In the genomic region with DNA sequence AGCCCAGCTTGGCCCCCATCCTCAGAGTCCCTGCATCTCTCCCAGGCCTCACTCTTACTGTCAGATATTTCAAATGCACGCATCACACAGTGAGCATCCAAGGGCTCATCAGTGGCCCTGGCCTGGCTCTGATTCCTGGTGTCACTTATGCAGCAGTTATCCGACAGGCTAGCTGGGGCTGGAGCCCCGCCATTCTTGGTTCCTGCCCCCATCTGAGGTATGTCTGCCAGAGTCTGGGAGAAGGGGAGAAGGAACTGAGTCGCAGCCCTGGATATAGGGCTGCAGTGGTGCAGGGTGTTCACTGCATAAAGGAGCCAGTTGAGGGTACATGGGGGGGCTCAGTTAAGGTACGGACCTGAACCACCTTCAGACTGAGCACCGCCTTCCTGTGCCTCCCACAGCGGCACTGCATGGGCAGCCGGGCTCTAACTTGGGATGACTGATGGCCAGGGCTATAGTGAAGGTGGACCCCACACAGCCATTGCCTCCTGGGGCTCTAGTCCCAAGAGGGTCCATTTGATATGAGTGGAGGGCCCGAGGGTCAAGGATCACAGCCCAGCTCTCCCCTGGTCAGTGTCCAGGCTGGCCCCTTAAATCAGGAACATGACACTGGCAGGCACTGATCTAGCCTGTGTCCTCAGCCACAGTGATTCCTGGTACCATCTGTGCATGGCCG, we compare ENCODE assay signal across 19 cellular contexts. TPM values are rescaled to one million over a fixed set of nuclear protein-coding genes. Genes with fewer than 3 reads are reported as not detected.
A peak's percentile ranks its signal among the peaks of the same experiment; 100 is the strongest.
DNase-seq lines count a peak whose midpoint lies in the region; ATAC-seq and TF ChIP-seq lines count a peak whose summit lies in the region.
"Had no signal": no experiment of that assay in that cellular context is flagged by ENCODE, and none has a peak within 500 bp of the region (broad histone marks: within the 10 kb centered on the region; RNA-seq: fewer than 3 reads in every experiment).

No MANE protein-coding gene starts in this region.

- DNase-seq in cardiac septum (ENCODE audit: low spot score) (peak; percentile 68), left ventricle myocardium inferior (no peak), H9 (peak; percentile 23), sigmoid colon (peak; percentile 63), GM19240 (ENCODE audit: insufficient read length, low spot score) (no peak)
- no peak for DNase-seq in effector CD8-positive, alpha-beta T cell (lab: John Stamatoyannopoulos, UW)
- DNase-seq: Karpas-422, NCI-H1694 treated with DMSO at 0.1 percent for 48 hours, NCI-H2081 treated with DMSO at 0.1 percent for 48 hours, NCI-H2171 treated with DMSO at 0.1 percent for 48 hours, NCI-H446, NCI-H526 treated with DMSO at 0.1 percent for 48 hours, SHP77 had no signal

- no peak overlapping the region for H3K23ac ChIP-seq in H9 (ENCODE audit: insufficient read length, low read depth, low read length)

- no peak overlapping the region for H2BK20ac ChIP-seq in H9 (ENCODE audit: low read depth, low read length, poor library complexity, severe bottlenecking)

- no peak overlapping the region for H3T11ph ChIP-seq in H9 (ENCODE audit: low read length)

- peaks cover 39% of the 10 kb centered on the region for H3K4me1 ChIP-seq in left ventricle myocardium inferior
- H3K4me1 ChIP-seq in H9 (ENCODE audit: insufficient read depth, low read length) = peaks cover 3% of the 10 kb centered on the region; the same call in 1 of the 2 replicates
- peaks cover 0 to 24% (median 23%) of the 10 kb centered on the region in 4 donors for H3K4me1 ChIP-seq in sigmoid colon

- H3K4me2 ChIP-seq in H9 (ENCODE audit: insufficient read depth, insufficient read length, low read length) = no peak overlapping the region

- H4K20me1 ChIP-seq in H9 (ENCODE audit: control insufficient read depth, insufficient read depth, insufficient read length) = no peaks in the 10 kb centered on the region

- no peak overlapping the region for H4K8ac ChIP-seq in H9 (replicated peaks; ENCODE audit: insufficient read length, low read depth, low read length)

- H4K91ac ChIP-seq in H9 (ENCODE audit: insufficient read length, low read depth, low read length) = no peak overlapping the region

- H3K23me2 ChIP-seq in H9 (ENCODE audit: insufficient read length, low read depth, low read length, poor library complexity, severe bottlenecking) = peaks cover 21% of the 10 kb centered on the region

- H2BK120ac ChIP-seq in H9 (ENCODE audit: low read depth, low read length, poor library complexity, severe bottlenecking) = no peak overlapping the region

- H3K18ac ChIP-seq in H9 (ENCODE audit: insufficient read length, low read depth, low read length) = no peak overlapping the region

- H3K9ac ChIP-seq in H9 (ENCODE audit: extremely low read depth, insufficient read length, low read length) = no peak overlapping the region

- H3K4me3 Mint-ChIP-seq in H9 (0 out of 5 replicates have a peak overlapping the region, but pooled peaks of 1 of the 2 experiments have one; percentile 32), nephron (peak overlapping the region; percentile 19 to 70 (median 67))

- H3K27me3 ChIP-seq in left ventricle myocardium inferior (ENCODE audit: low read depth) = no peaks in the 10 kb centered on the region
- H3K27me3 ChIP-seq in H9 (ENCODE audit: insufficient read depth, low read length) = peaks cover 8% of the 10 kb centered on the region; the same call in 1 of the 2 replicates
- peaks cover 0 to 11% (median 0%) of the 10 kb centered on the region in 3 donors for H3K27me3 ChIP-seq in sigmoid colon

- intact Hi-C loops in cardiac septum (cut with DNase I) = loop anchor here (5.0 kb wide), 5 partner anchors 54 to 146 kb away; no protein-coding TSS in a partner anchor
- intact Hi-C loops in left ventricle myocardium inferior (cut with micrococcal nuclease) = loop anchor here (10.0 kb wide), 1 partner anchor 143 kb away; no protein-coding TSS in a partner anchor
- intact Hi-C loops in sigmoid colon (cut with DNase I) = loop anchor here (2.0 kb wide), 4 partner anchors 21 to 145 kb away; partner anchors contain the start of genes MED9 and PEMT

- H3K27ac Mint-ChIP-seq in H9 = no peak overlapping the region
- H3K27ac Mint-ChIP-seq in nephron = no peak overlapping the region
- H3K27ac Mint-ChIP-seq: IgD-negative memory B cell had no signal

- WGBS in H9 (ENCODE audit: extremely low coverage, insufficient read length, low lambda C conversion rate) = no CpG with 5 or more reads among the region's 10 CpGs
- WGBS in sigmoid colon, 2 donors = 83 to 92% methylated on average over 10 of the region's 10 CpGs

- H3K9me3 Mint-ChIP-seq in H9 (no peaks in the 10 kb centered on the region; a peak in 1 of 5 replicates), nephron (no peaks in the 10 kb centered on the region)
- H3K9me3 Mint-ChIP-seq: IgD-negative memory B cell had no signal

- no peak overlapping the region for H4K5ac ChIP-seq in H9 (ENCODE audit: insufficient read length, low read depth, low read length)

- H3K36me3 Mint-ChIP-seq in H9 (ENCODE audit: insufficient read depth in 1 of 3, low read depth in 3 of 3) (no peaks in the 10 kb centered on the region; a peak in 2 of 7 replicates), nephron (ENCODE audit: low read depth) (peaks cover 4% of the 10 kb centered on the region)
- H3K36me3 Mint-ChIP-seq: IgD-negative memory B cell had no signal

- no peak overlapping the region for H3K4me3 ChIP-seq in left ventricle myocardium inferior
- H3K4me3 ChIP-seq in sigmoid colon = no peak overlapping the region

- H3K27me3 Mint-ChIP-seq in H9 (ENCODE audit: low read depth) (peaks cover 47% of the 10 kb centered on the region), nephron (ENCODE audit: low read depth) (peaks cover 40% of the 10 kb centered on the region)

- no peak overlapping the region for H3K27ac ChIP-seq in left ventricle myocardium inferior (replicated peaks)
- H3K27ac ChIP-seq in H9 (ENCODE audit: insufficient read length, low read depth, low read length) = no peak overlapping the region
- H3K27ac ChIP-seq in sigmoid colon = no peak overlapping the region
- H3K27ac ChIP-seq: C4-2B had no signal

- no peak overlapping the region for H2BK15ac ChIP-seq in H9 (ENCODE audit: low read depth, low read length)

- H2BK5ac ChIP-seq in H9 (ENCODE audit: insufficient read length, low read length) = no peak overlapping the region

- no peak overlapping the region for H2BK12ac ChIP-seq in H9 (ENCODE audit: insufficient read length, low read depth, low read length)

- no peak overlapping the region for H2AK5ac ChIP-seq in H9 (ENCODE audit: insufficient read length, low read length)

- ATAC-seq in HG02870 (IDR thresholded peaks at IDR 0.05; ENCODE audit: unreplicated experiment) = no peak

- no peak overlapping the region for H3K56ac ChIP-seq in H9 (ENCODE audit: insufficient read length, low read depth, low read length)

- no peaks in the 10 kb centered on the region for H3K79me1 ChIP-seq in H9 (ENCODE audit: insufficient read depth, low read depth, low read length, poor library complexity, severe bottlenecking)

- no peaks in the 10 kb centered on the region for H3K9me3 ChIP-seq in left ventricle myocardium inferior (replicated peaks)
- no peaks in the 10 kb centered on the region for H3K9me3 ChIP-seq in H9 (ENCODE audit: control insufficient read depth, low read depth, low read length)
- no peaks in the 10 kb centered on the region for H3K9me3 ChIP-seq in sigmoid colon
- H3K9me3 ChIP-seq: HAP-1 had no signal

- H3K79me2 ChIP-seq in H9 (ENCODE audit: insufficient read depth, low read length) = no peaks in the 10 kb centered on the region

- no peak overlapping the region for H3K4ac ChIP-seq in H9 (ENCODE audit: low read depth, low read length)

- H2AFZ ChIP-seq in H9 (ENCODE audit: low read length) = no peak overlapping the region

- H3K4me1 Mint-ChIP-seq in H9 (peaks cover 26 to 27% of the 10 kb centered on the region in 2 experiments), nephron (peaks cover 19% of the 10 kb centered on the region)

- H3K14ac ChIP-seq in H9 (ENCODE audit: insufficient read depth, low read length) = no peak overlapping the region

- TF ChIP-seq CTCF in left ventricle myocardium inferior (IDR thresholded peaks at IDR 0.05; ENCODE audit: borderline replicate concordance) (no peak), H9 (conservative IDR thresholded peaks at IDR 0.05) (no peak), nephron (IDR thresholded peaks at IDR 0.05; ENCODE audit: unreplicated experiment in 3 of 3) (no peak), sigmoid colon (IDR thresholded peaks at IDR 0.05) (no peak)

- no peak for TF ChIP-seq POLR2A in sigmoid colon (IDR thresholded peaks at IDR 0.05)

- H3K36me3 ChIP-seq in left ventricle myocardium inferior (no peaks in the 10 kb centered on the region), sigmoid colon (peaks cover 0 to 1% (median 0%) of the 10 kb centered on the region in 4 donors)

- no peak for TF ChIP-seq EP300 in sigmoid colon (IDR thresholded peaks at IDR 0.05)

RNA-seq across cellular contexts. Expression of gene RASD1, which starts 1.8 kb away (rescaled TPM):
- total RNA-seq in cardiac septum (4.4 TPM), left ventricle myocardium inferior (25.4 TPM), H9 (2021) (5.7 and 6.8 TPM in 2 replicates), sigmoid colon (10 to 100 TPM in 3 of 4 donors, 1 to 10 TPM in 1; 5.8 to 12.8 (median 12.1) TPM)
- 10 to 100 TPM in 2 of 3 donors, 1 to 10 TPM in 1; 10.0 to 40.8 (median 26.4) TPM for polyA plus RNA-seq in sigmoid colon
- total RNA-seq: A172 had no signal

RNA-seq across cellular contexts. Expression of gene MED9, which starts 21.2 kb away (rescaled TPM):
- total RNA-seq in cardiac septum = 30.5 TPM
- 34.1 TPM for total RNA-seq in left ventricle myocardium inferior
- 19.6 and 20.0 TPM in 2 replicates for total RNA-seq in H9 (2021)
- total RNA-seq in sigmoid colon = 10 to 100 TPM in 3 of 4 donors, 1 to 10 TPM in 1; 9.7 to 15.3 (median 13.7) TPM
- 10 to 100 TPM; 16.8 to 17.9 (median 17.3) TPM for polyA plus RNA-seq in sigmoid colon

Comparison
In these comparisons a context has a peak if more than half of its experiments do, and no peak if none do; other contexts are left out.
1. DNase-seq: peak in cardiac septum (single experiment), H9 (single experiment) and sigmoid colon (single experiment); none in left ventricle myocardium inferior (single experiment), effector CD8-positive, alpha-beta T cell (single experiment) and GM19240 (single experiment).